Comparison of ENCODE assay signal across 19 cellular contexts in genomic region chr17:1039119-1039507, GRCh38. TPM values are rescaled to one million over a fixed set of nuclear protein-coding genes. Genes with fewer than 3 reads are reported as not detected.
DNase-seq lines count a peak whose midpoint lies in the region; ATAC-seq, FAIRE-seq and TF ChIP-seq lines count a peak whose summit lies in the region.
"Had no signal": no experiment of that assay in that cellular context is flagged by ENCODE, and none has a peak within 500 bp of the region (broad histone marks: within the 10 kb centered on the region; RNA-seq: fewer than 3 reads in every experiment).

No MANE protein-coding gene starts in this region.

- H3K4me1 ChIP-seq in right cardiac atrium (ENCODE audit: control insufficient read depth, insufficient read depth, low read length) = no peaks in the 10 kb centered on the region
- H3K4me1 ChIP-seq in kidney (ENCODE audit: control insufficient read depth in 1 of 2, insufficient read depth in 1 of 2, low read depth in 1 of 2, low read length in 2 of 2) = peaks cover 0 to 6% of the 10 kb centered on the region in 2 donors
- H3K4me1 ChIP-seq in vagina = peaks cover 41% of the 10 kb centered on the region
- H3K4me1 ChIP-seq: Caco-2 had no signal

- H3K9me3 Mint-ChIP-seq in activated CD8-positive, alpha-beta T cell treated with anti-CD3 and anti-CD28 coated beads for 36 hours = no peaks in the 10 kb centered on the region
- H3K9me3 Mint-ChIP-seq: activated CD4-positive, alpha-beta T cell treated with anti-CD3 and anti-CD28 coated beads, Interleukin-2, amount 10 ng/mL, durations not matched to agents 7 days and 5 days; activated naive CD8-positive, alpha-beta T cell treated with anti-CD3 and anti-CD28 coated beads, Interleukin-2, amount 50 U/mL, for 24 hours; activated T-cell treated with anti-CD3 and anti-CD28 coated beads, Interleukin-2, amount 50 U/mL, for 4 hours; mesothelial cell of epicardium had no signal

- intact Hi-C loops in right cardiac atrium (cut with DNase I) (no loop called here), left ventricle myocardium superior (cut with micrococcal nuclease) (no loop called here), kidney (cut with DNase I) (no loop called here), sciatic nerve (cut with DNase I) (no loop called here), vagina (cut with DNase I) (no loop called here)
- intact Hi-C loops in activated CD8-positive, alpha-beta T cell treated with anti-CD3 and anti-CD28 coated beads for 36 hours (cut with micrococcal nuclease) = no loop called here

- DNase-seq in right cardiac atrium = peak; percentile 26 to 65 (median 50)
- no peak for DNase-seq in left ventricle myocardium superior
- no peak for DNase-seq in kidney
- no peak for DNase-seq in sciatic nerve (ENCODE audit: low spot score)
- DNase-seq in vagina (ENCODE audit: extremely low spot score in 2 of 2) = no peak
- no peak for DNase-seq in activated CD8-positive, alpha-beta T cell treated with anti-CD3 and anti-CD28 coated beads for 36 hours
- DNase-seq in SW480 (ENCODE audit: low spot score) = no peak
- DNase-seq: ACHN; activated CD4-positive, alpha-beta T cell treated with anti-CD3 and anti-CD28 coated beads, Interleukin-2, amount 10 ng/mL, durations not matched to agents 7 days and 5 days; activated naive CD8-positive, alpha-beta T cell treated with anti-CD3 and anti-CD28 coated beads, Interleukin-2, amount 50 U/mL, for 24 hours; activated T-cell treated with anti-CD3 and anti-CD28 coated beads, Interleukin-2, amount 50 U/mL, for 4 hours; Caco-2; GF-D8; NCI-H1694; SHP77; stimulated activated CD4-positive, alpha-beta T cell treated with anti-CD3 and anti-CD28 coated beads, Interleukin-2, amount 100 ng/mL, for 48 hours; T1000 had no signal

- H3K9ac ChIP-seq in kidney (ENCODE audit: low read length in 2 of 2) = peak overlapping the region in 1 of 2 donors; percentile 19

- H3K4me3 Mint-ChIP-seq in activated CD8-positive, alpha-beta T cell treated with anti-CD3 and anti-CD28 coated beads for 36 hours = no peak overlapping the region
- H3K4me3 Mint-ChIP-seq: activated CD4-positive, alpha-beta T cell treated with anti-CD3 and anti-CD28 coated beads, Interleukin-2, amount 10 ng/mL, durations not matched to agents 7 days and 5 days; activated naive CD8-positive, alpha-beta T cell treated with anti-CD3 and anti-CD28 coated beads, Interleukin-2, amount 50 U/mL, for 24 hours; activated T-cell treated with anti-CD3 and anti-CD28 coated beads, Interleukin-2, amount 50 U/mL, for 4 hours; mesothelial cell of epicardium had no signal

- CTCF ChIA-PET in activated CD8-positive, alpha-beta T cell treated with anti-CD3 and anti-CD28 coated beads for 36 hours (lab: Charles Lee) = interaction anchor here (0.8 kb wide), 1 partner anchor 17 kb away, joined by 3 read pairs; no protein-coding TSS in a partner anchor

- H3K36me3 ChIP-seq in kidney (ENCODE audit: control insufficient read depth in 1 of 2, insufficient read depth in 2 of 2, low read length in 2 of 2) (peaks cover 0 to 2% of the 10 kb centered on the region in 2 donors), vagina (no peaks in the 10 kb centered on the region)

- TF ChIP-seq POLR2A in vagina (IDR thresholded peaks at IDR 0.05) = no peak

- H3K27ac ChIP-seq in right cardiac atrium (ENCODE audit: low read length) = no peak overlapping the region
- H3K27ac ChIP-seq in kidney (ENCODE audit: low read depth in 2 of 2, low read length in 2 of 2) = peak overlapping the region; percentile 4 to 54
- H3K27ac ChIP-seq in vagina = peak overlapping the region; percentile 78

- no peaks in the 10 kb centered on the region for H3K4me1 Mint-ChIP-seq in activated CD8-positive, alpha-beta T cell treated with anti-CD3 and anti-CD28 coated beads for 36 hours (ENCODE audit: low read depth)
- H3K4me1 Mint-ChIP-seq: activated CD4-positive, alpha-beta T cell treated with anti-CD3 and anti-CD28 coated beads, Interleukin-2, amount 10 ng/mL, durations not matched to agents 7 days and 5 days; activated naive CD8-positive, alpha-beta T cell treated with anti-CD3 and anti-CD28 coated beads, Interleukin-2, amount 50 U/mL, for 24 hours had no signal

- H3K27me3 Mint-ChIP-seq in activated CD8-positive, alpha-beta T cell treated with anti-CD3 and anti-CD28 coated beads for 36 hours = no peaks in the 10 kb centered on the region
- H3K27me3 Mint-ChIP-seq: activated CD4-positive, alpha-beta T cell treated with anti-CD3 and anti-CD28 coated beads, Interleukin-2, amount 10 ng/mL, durations not matched to agents 7 days and 5 days; activated naive CD8-positive, alpha-beta T cell treated with anti-CD3 and anti-CD28 coated beads, Interleukin-2, amount 50 U/mL, for 24 hours had no signal

- H3K9me3 ChIP-seq in right cardiac atrium (ENCODE audit: control insufficient read depth, low read length) (no peaks in the 10 kb centered on the region), kidney (ENCODE audit: control insufficient read depth in 1 of 2, low read length in 2 of 2) (no peaks in the 10 kb centered on the region), vagina (no peaks in the 10 kb centered on the region)
- H3K9me3 ChIP-seq: Caco-2 had no signal

- no peaks in the 10 kb centered on the region for H3K27me3 ChIP-seq in right cardiac atrium (ENCODE audit: control insufficient read depth, insufficient read depth)
- no peaks in the 10 kb centered on the region for H3K27me3 ChIP-seq in vagina

- H3K36me3 Mint-ChIP-seq in activated CD8-positive, alpha-beta T cell treated with anti-CD3 and anti-CD28 coated beads for 36 hours (ENCODE audit: low read depth) = peaks cover 6% of the 10 kb centered on the region

- POLR2A ChIA-PET in activated CD8-positive, alpha-beta T cell treated with anti-CD3 and anti-CD28 coated beads for 36 hours (lab: Charles Lee) = no interaction called here

- ATAC-seq in right cardiac atrium (no peak), left ventricle myocardium superior (no peak), sciatic nerve (peak; percentile 0), GM18498 (IDR thresholded peaks at IDR 0.05; ENCODE audit: unreplicated experiment) (no peak)
- no peak for ATAC-seq in activated CD8-positive, alpha-beta T cell treated with anti-CD3 and anti-CD28 coated beads for 36 hours
- ATAC-seq: activated naive CD8-positive, alpha-beta T cell treated with anti-CD3 and anti-CD28 coated beads, Interleukin-2, amount 50 U/mL, for 24 hours; activated T-cell treated with anti-CD3 and anti-CD28 coated beads, Interleukin-2, amount 50 U/mL, for 4 hours had no signal

- WGBS in right cardiac atrium = 62% methylated on average over 16 of the region's 16 CpGs

- no peak overlapping the region for H3K27ac Mint-ChIP-seq in activated CD8-positive, alpha-beta T cell treated with anti-CD3 and anti-CD28 coated beads for 36 hours
- H3K27ac Mint-ChIP-seq: activated CD4-positive, alpha-beta T cell treated with anti-CD3 and anti-CD28 coated beads, Interleukin-2, amount 10 ng/mL, durations not matched to agents 7 days and 5 days; activated naive CD8-positive, alpha-beta T cell treated with anti-CD3 and anti-CD28 coated beads, Interleukin-2, amount 50 U/mL, for 24 hours; mesothelial cell of epicardium had no signal

- TF ChIP-seq CTCF in kidney (IDR thresholded peaks at IDR 0.05; ENCODE audit: borderline replicate concordance, extremely low read depth, insufficient read depth) = no peak
- TF ChIP-seq CTCF in vagina (IDR thresholded peaks at IDR 0.05) = no peak
- TF ChIP-seq CTCF in activated CD8-positive, alpha-beta T cell treated with anti-CD3 and anti-CD28 coated beads for 36 hours (IDR thresholded peaks at IDR 0.05) = no peak

- H3K4me3 ChIP-seq in right cardiac atrium (ENCODE audit: low read length) = no peak overlapping the region
- no peak overlapping the region for H3K4me3 ChIP-seq in kidney (ENCODE audit: low read length in 2 of 2)
- no peak overlapping the region for H3K4me3 ChIP-seq in vagina

- no peak for FAIRE-seq in kidney (lab: Jason Lieb, UNC)

RNA-seq across cellular contexts. Expression of gene TIMM22, which starts 42.2 kb away (rescaled TPM):
- total RNA-seq in right cardiac atrium = 10 to 100 TPM; 13.9 to 16.1 (median 14.4) TPM
- polyA plus RNA-seq in right cardiac atrium = 14.2 TPM
- total RNA-seq in left ventricle myocardium superior = 15.8 TPM
- total RNA-seq in kidney = 14.6 TPM
- 17.3 TPM for polyA plus RNA-seq in kidney (ENCODE audit: insufficient read depth, low read depth, low replicate concordance)
- 9.3 TPM for total RNA-seq in sciatic nerve
- total RNA-seq in vagina = 8.8 TPM
- total RNA-seq in activated CD8-positive, alpha-beta T cell treated with anti-CD3 and anti-CD28 coated beads for 36 hours = 10 to 100 TPM in 1 of 2 experiments, 1 to 10 TPM in 1; 8.8 to 10.2 TPM

RNA-seq across cellular contexts. Expression of gene NXN, which starts 59.5 kb away (rescaled TPM):
- total RNA-seq in right cardiac atrium (10 to 100 TPM; 14.7 to 21.8 (median 17.3) TPM), left ventricle myocardium superior (18.9 TPM), kidney (26.8 TPM), sciatic nerve (44.3 TPM), vagina (51.6 TPM)
- polyA plus RNA-seq in right cardiac atrium (11.6 TPM), kidney (ENCODE audit: insufficient read depth, low read depth, low replicate concordance) (10.2 TPM)
- total RNA-seq in activated CD8-positive, alpha-beta T cell treated with anti-CD3 and anti-CD28 coated beads for 36 hours = 1 to 10 TPM; 1.2 to 1.4 TPM

Comparison
In these comparisons a context has a peak if more than half of its experiments do, and no peak if none do; other contexts are left out.
1. DNase-seq: peak in right cardiac atrium (3 of 3); none in left ventricle myocardium superior (single experiment), kidney (single experiment), sciatic nerve (single experiment), vagina (0 of 2), activated CD8-positive, alpha-beta T cell treated with anti-CD3 and anti-CD28 coated beads for 36 hours (single experiment) and SW480 (single experiment).